In the genomic region with DNA sequence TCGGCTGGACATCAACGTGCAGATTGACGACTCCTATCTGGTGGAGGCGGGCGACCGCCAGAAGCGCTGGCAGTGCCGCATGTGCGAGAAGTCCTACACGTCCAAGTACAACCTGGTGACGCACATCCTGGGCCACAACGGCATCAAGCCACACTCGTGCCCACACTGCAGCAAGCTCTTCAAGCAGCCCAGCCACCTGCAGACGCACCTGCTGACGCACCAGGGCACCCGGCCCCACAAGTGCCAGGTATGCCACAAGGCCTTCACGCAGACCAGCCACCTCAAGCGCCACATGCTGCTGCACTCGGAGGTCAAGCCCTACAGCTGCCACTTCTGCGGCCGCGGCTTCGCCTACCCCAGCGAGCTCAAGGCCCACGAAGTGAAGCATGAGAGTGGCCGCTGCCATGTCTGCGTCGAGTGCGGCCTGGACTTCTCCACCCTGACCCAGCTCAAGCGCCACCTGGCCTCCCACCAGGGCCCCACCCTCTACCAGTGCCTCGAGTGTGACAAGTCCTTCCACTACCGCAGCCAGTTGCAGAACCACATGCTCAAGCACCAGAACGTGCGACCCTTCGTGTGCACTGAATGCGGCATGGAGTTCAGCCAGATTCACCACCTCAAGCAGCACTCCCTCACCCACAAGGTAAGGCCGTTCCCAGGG, we compare ENCODE assay signal across 22 cellular contexts.
"Had no signal": no experiment of that assay in that cellular context is flagged by ENCODE, and none has a peak within 500 bp of the region (broad histone marks: within the 10 kb centered on the region; RNA-seq: fewer than 3 reads in every experiment).

No MANE protein-coding gene starts in this region.

- H2AFZ ChIP-seq: neural progenitor cell had no signal

- H3K36me3 ChIP-seq: neural progenitor cell had no signal

- H3K27ac ChIP-seq: coronary artery, left lung, neural progenitor cell, right lobe of liver, suprapubic skin had no signal

- ATAC-seq: effector memory CD8-positive, alpha-beta T cell; left lung; naive thymus-derived CD4-positive, alpha-beta T cell; right lobe of liver; stimulated activated naive CD8-positive, alpha-beta T cell treated with anti-CD3 and anti-CD28 coated beads, Interleukin-15, amount 100 ng/mL, for 72 hours had no signal

- DNase-seq: effector memory CD8-positive, alpha-beta T cell; hypothalamus; immature natural killer cell; islet precursor cell; mesendoderm; midbrain; naive thymus-derived CD4-positive, alpha-beta T cell; nucleus accumbens; posterior cingulate gyrus; right lobe of liver; small intestine; stimulated activated CD4-positive, alpha-beta T cell treated with anti-CD3 and anti-CD28 coated beads, Interleukin-1b, Interleukin-23, amount 100 ng/mL, for 48 hours; stimulated activated CD4-positive, alpha-beta T cell treated with anti-CD3 and anti-CD28 coated beads, Interleukin-4, amount 100 ng/mL, for 1 hour; stimulated activated CD8-positive, alpha-beta memory T cell treated with anti-CD3 and anti-CD28 coated beads, Interleukin-4, amount 100 ng/mL, for 48 hours; stimulated activated naive CD4-positive, alpha-beta T cell; stimulated activated naive CD8-positive, alpha-beta T cell treated with anti-CD3 and anti-CD28 coated beads, Interleukin-15, amount 100 ng/mL, for 72 hours had no signal

- FAIRE-seq: endometrium, frontal cortex, small intestine had no signal

- H3K9ac ChIP-seq: neural progenitor cell had no signal

- H3K9me3 ChIP-seq: left lung, right lobe of liver, suprapubic skin had no signal

- H3K4me2 ChIP-seq: neural progenitor cell had no signal

- H3K4me3 ChIP-seq: coronary artery, left lung, neural progenitor cell, right lobe of liver, suprapubic skin had no signal

- H3K27me3 ChIP-seq: left lung, neural progenitor cell, right lobe of liver, suprapubic skin had no signal
